In genomic region chr19:7829561-7830271, GRCh38 we compare ENCODE assay signal across 1 cellular context.
TF ChIP-seq lines count a peak whose summit lies in the region.

EVI5L (plus strand) TSS chr19:7830218; CDS start chr19:7846543, 16,325 bp downstream.

TF ChIP-seq in HepG2, 621 proteins besides CTCF, POLR2A, EP300 and RAD21 (continued from another document and continues in another):
- peak; percentile 98 for TF ChIP-seq PBX2 (CRISPR knock-in tag; IDR thresholded peaks at IDR 0.05)
- no peak for TF ChIP-seq ZFP62 (CRISPR knock-in tag; IDR thresholded peaks at IDR 0.05)
- peak; percentile 52 for TF ChIP-seq XRCC5 (optimal IDR thresholded peaks at IDR 0.05; ENCODE audit: low read length)
- TF ChIP-seq E2F1 (CRISPR knock-in tag; IDR thresholded peaks at IDR 0.05) = peak; percentile 80
- TF ChIP-seq ZNF619 (CRISPR knock-in tag; IDR thresholded peaks at IDR 0.05) = no peak
- 0 out of 2 replicates have a peak, but pooled peaks have one; percentile 28 for TF ChIP-seq ONECUT2 (CRISPR knock-in tag; IDR thresholded peaks at IDR 0.05)
- TF ChIP-seq KDM2A (CRISPR knock-in tag; IDR thresholded peaks at IDR 0.05; ENCODE audit: borderline replicate concordance, low read depth) = peak; percentile 53; the same call in 1 of the 2 replicates
- TF ChIP-seq SNRNP70 (IDR thresholded peaks at IDR 0.05; ENCODE audit: low read depth, low read length) = no peak
- peak; percentile 65; the same call in 1 of the 2 replicates for TF ChIP-seq ZNF501 (CRISPR knock-in tag; IDR thresholded peaks at IDR 0.05)
- 0 out of 2 replicates have a peak, but pooled peaks have one; percentile 33 for TF ChIP-seq TBX2 (CRISPR knock-in tag; IDR thresholded peaks at IDR 0.05; ENCODE audit: borderline replicate concordance)
- TF ChIP-seq ZNF557 (CRISPR knock-in tag; IDR thresholded peaks at IDR 0.05) = no peak
- no peak for TF ChIP-seq ZNF142 (CRISPR knock-in tag; IDR thresholded peaks at IDR 0.05)
- TF ChIP-seq GATAD1 (CRISPR knock-in tag; IDR thresholded peaks at IDR 0.05) = peak; percentile 51
- 0 out of 2 replicates have a peak, but pooled peaks have one; percentile 36 for TF ChIP-seq HMGXB3 (CRISPR knock-in tag; IDR thresholded peaks at IDR 0.05; ENCODE audit: borderline replicate concordance)
- TF ChIP-seq SALL1 (CRISPR knock-in tag; IDR thresholded peaks at IDR 0.05) = peak; percentile 8; the same call in 1 of the 2 replicates
- TF ChIP-seq MXI1 (IDR thresholded peaks at IDR 0.05; ENCODE audit: borderline replicate concordance, low read depth, low read length) = peak; percentile 20; the same call in 1 of the 3 replicates
- peak; percentile 52; the same call in 1 of the 2 replicates for TF ChIP-seq MIER3 (CRISPR knock-in tag; IDR thresholded peaks at IDR 0.05; ENCODE audit: borderline replicate concordance)
- peak; percentile 51 for TF ChIP-seq ZMYM4 (CRISPR knock-in tag; IDR thresholded peaks at IDR 0.05)
- TF ChIP-seq CEBPZ (IDR thresholded peaks at IDR 0.05; ENCODE audit: low read length) = peak; percentile 96
- TF ChIP-seq SRF (IDR thresholded peaks at IDR 0.05; ENCODE audit: low read depth, low read length) = peak; percentile 40; the same call in 1 of the 2 replicates
- TF ChIP-seq PREB (CRISPR knock-in tag; IDR thresholded peaks at IDR 0.05) = no peak
- peak; percentile 58; the same call in 1 of the 2 replicates for TF ChIP-seq GMEB2 (CRISPR knock-in tag; IDR thresholded peaks at IDR 0.05; ENCODE audit: low read depth)
- 0 out of 2 replicates have a peak, but pooled peaks have one; percentile 53 for TF ChIP-seq CAMTA2 (CRISPR knock-in tag; IDR thresholded peaks at IDR 0.05; ENCODE audit: borderline replicate concordance)
- TF ChIP-seq DNMT3B (CRISPR knock-in tag; conservative IDR thresholded peaks at IDR 0.05) = 0 out of 2 replicates have a peak, but pooled peaks have one; percentile 55
- no peak for TF ChIP-seq ZGPAT (CRISPR knock-in tag; IDR thresholded peaks at IDR 0.05)
- peak; percentile 46; the same call in 1 of the 2 replicates for TF ChIP-seq FOXP1 (IDR thresholded peaks at IDR 0.05)
- no peak for TF ChIP-seq FOXP1 (CRISPR knock-in tag; IDR thresholded peaks at IDR 0.05)
- 0 out of 2 replicates have a peak, but pooled peaks have one; percentile 30 for TF ChIP-seq E2F5 (CRISPR knock-in tag; conservative IDR thresholded peaks at IDR 0.05)
- no peak for TF ChIP-seq BCL3 (CRISPR knock-in tag; IDR thresholded peaks at IDR 0.05)
- peak; percentile 42; the same call in 1 of the 2 replicates for TF ChIP-seq FOXA3 (CRISPR knock-in tag; IDR thresholded peaks at IDR 0.05)
- peak; percentile 94 for TF ChIP-seq CREM (IDR thresholded peaks at IDR 0.05)
- TF ChIP-seq CREM (CRISPR knock-in tag; IDR thresholded peaks at IDR 0.05) = peak; percentile 27; the same call in 1 of the 2 replicates
